In genomic region chr18:55405655-55406373, GRCh38 we compare ENCODE assay signal across 8 cellular contexts.
DNase-seq lines count a peak whose midpoint lies in the region; ATAC-seq and TF ChIP-seq lines count a peak whose summit lies in the region.

No MANE protein-coding gene starts in this region.

- no peaks in the 10 kb centered on the region for H3K27me3 ChIP-seq in HAP-1 (ENCODE audit: low read depth)
- no peaks in the 10 kb centered on the region for H3K27me3 ChIP-seq in kidney epithelial cell (ENCODE audit: control insufficient read depth, insufficient read depth, low read length)

- H3K27ac Mint-ChIP-seq in MCF 10A (ENCODE audit: low read depth, unreplicated experiment) (peak overlapping the region; percentile 65), progenitor cell of endocrine pancreas (no peak overlapping the region)

- H3K4me1 Mint-ChIP-seq in MCF 10A (ENCODE audit: insufficient read depth, unreplicated experiment) (peaks cover 15% of the 10 kb centered on the region), progenitor cell of endocrine pancreas (ENCODE audit: low read depth) (peaks cover 43% of the 10 kb centered on the region)

- POLR2A ChIA-PET in MCF 10A (lab: Yijun Ruan, JAX): no interaction called here

- H3K4me3 ChIP-seq in HAP-1 (no peak overlapping the region), kidney epithelial cell (ENCODE audit: low read depth, low read length) (no peak overlapping the region)

- ATAC-seq in GM21576 (IDR thresholded peaks at IDR 0.05; ENCODE audit: unreplicated experiment): no peak

- intact Hi-C loops in MCF 10A (cut with micrococcal nuclease): no loop called here

- no peaks in the 10 kb centered on the region for H3K9me3 ChIP-seq in HAP-1

- H3K36me3 ChIP-seq in HAP-1 (replicated peaks) (no peaks in the 10 kb centered on the region; the same call in 1 of the 2 replicates), kidney epithelial cell (ENCODE audit: control insufficient read depth, insufficient read depth, low read length) (no peaks in the 10 kb centered on the region)

- CTCF ChIA-PET in MCF 10A (lab: Yijun Ruan, JAX): interaction anchor here (0.6 to 2.7 kb wide), 6 partner anchors 9 to 1874 kb away, joined by 3 to 18 read pairs (median 4); no protein-coding TSS in a partner anchor

- in situ Hi-C loops in HAP-1 (cut with MboI; ENCODE audit: low sequenced_read_pairs): loop anchor here (25.0 kb wide), 2 partner anchors 181 to 331 kb away; partner anchors contain the start of gene TCF4

- H3K36me3 Mint-ChIP-seq in MCF 10A (ENCODE audit: insufficient read depth, unreplicated experiment): peaks cover 6% of the 10 kb centered on the region
- peaks cover 8% of the 10 kb centered on the region for H3K36me3 Mint-ChIP-seq in progenitor cell of endocrine pancreas (ENCODE audit: insufficient read depth)

- TF ChIP-seq CTCF in MCF 10A (IDR thresholded peaks at IDR 0.05; ENCODE audit: unreplicated experiment) (no peak), kidney epithelial cell (IDR thresholded peaks at IDR 0.05; ENCODE audit: insufficient read depth, low read length, poor library complexity, severe bottlenecking) (peak; percentile 24), progenitor cell of endocrine pancreas (IDR thresholded peaks at IDR 0.05; ENCODE audit: unreplicated experiment) (no peak)

- no peaks in the 10 kb centered on the region for H3K9me3 Mint-ChIP-seq in MCF 10A (ENCODE audit: unreplicated experiment)
- H3K9me3 Mint-ChIP-seq in progenitor cell of endocrine pancreas (ENCODE audit: low read depth): peaks cover 11% of the 10 kb centered on the region

- H3K27me3 Mint-ChIP-seq in MCF 10A (ENCODE audit: insufficient read depth, unreplicated experiment): no peaks in the 10 kb centered on the region
- H3K27me3 Mint-ChIP-seq in progenitor cell of endocrine pancreas: peaks cover 3% of the 10 kb centered on the region

- no TSS peak for BruUV-seq in MCF 10A (replicated peaks; lab: Mats Ljungman, UMichigan)

- H3K4me3 Mint-ChIP-seq in MCF 10A (ENCODE audit: unreplicated experiment): no peak overlapping the region
- H3K4me3 Mint-ChIP-seq in progenitor cell of endocrine pancreas (ENCODE audit: low read depth): no peak overlapping the region

- H3K4me1 ChIP-seq in HAP-1: peaks cover 34% of the 10 kb centered on the region

- peak; percentile 50 to 75 for DNase-seq in HAP-1 (ENCODE audit: low spot score in 2 of 2)
- peak; percentile 89 for DNase-seq in NCI-H345 (lab: John Stamatoyannopoulos, UW)
- DNase-seq in MCF 10A (ENCODE audit: unreplicated experiment): peak; percentile 93
- DNase-seq in kidney epithelial cell (ENCODE audit: low read depth): peak; percentile 81
- peak; percentile 97 for DNase-seq in superior temporal gyrus (ENCODE audit: extremely low spot score)
- no peak for DNase-seq in GF-D8 (lab: John Stamatoyannopoulos, UW)
- DNase-seq in progenitor cell of endocrine pancreas (ENCODE audit: low spot score, unreplicated experiment): no peak

Comparison
In these comparisons a context has a peak if more than half of its experiments do, and no peak if none do; other contexts are left out.
1. DNase-seq: peak in HAP-1 (2 of 2), NCI-H345 (single experiment), MCF 10A (single experiment), kidney epithelial cell (single experiment) and superior temporal gyrus (single experiment); none in GF-D8 (single experiment) and progenitor cell of endocrine pancreas (single experiment).